In genomic region chr5:147310059-147310704, GRCh38 we compare ENCODE assay signal across 8 cellular contexts.
DNase-seq lines count a peak whose midpoint lies in the region; ATAC-seq and TF ChIP-seq lines count a peak whose summit lies in the region.

No MANE protein-coding gene starts in this region.

- H3K36me3 ChIP-seq in mucosa of descending colon (ENCODE audit: low read depth) = no peaks in the 10 kb centered on the region

- no peaks in the 10 kb centered on the region for H3K9me3 ChIP-seq in mucosa of descending colon

- H3K9me3 Mint-ChIP-seq in activated CD4-positive, alpha-beta T cell treated with anti-CD3 and anti-CD28 coated beads, Interleukin-2, amount 10 ng/mL, durations not matched to agents 7 days and 5 days = no peaks in the 10 kb centered on the region

- CTCF ChIA-PET in activated CD4-positive, alpha-beta T cell treated with anti-CD3 and anti-CD28 coated beads, Interleukin-2, amount 10 ng/mL, durations not matched to agents 7 days and 5 days (lab: Charles Lee) = no interaction called here

- DNase-seq in NCI-H510A treated with DMSO at 0.1 percent for 48 hours (lab: John Stamatoyannopoulos, UW) (peak; percentile 91), coronary artery (ENCODE audit: low spot score) (peak; percentile 76), mucosa of descending colon (peak; percentile 87 to 88 (median 88))
- DNase-seq in activated CD4-positive, alpha-beta T cell treated with anti-CD3 and anti-CD28 coated beads, Interleukin-2, amount 10 ng/mL, durations not matched to agents 7 days and 5 days = no peak
- DNase-seq in activated T-cell treated with anti-CD3 and anti-CD28 coated beads, Interleukin-2, amount 50 U/mL, for 1 hour = no peak
- no peak for DNase-seq in effector CD4-positive, alpha-beta T cell

- H3K27ac ChIP-seq in coronary artery = peak overlapping the region; percentile 33 to 42

- H3K27ac Mint-ChIP-seq in activated CD4-positive, alpha-beta T cell treated with anti-CD3 and anti-CD28 coated beads, Interleukin-2, amount 10 ng/mL, durations not matched to agents 7 days and 5 days = no peak overlapping the region

- H3K27me3 Mint-ChIP-seq in activated CD4-positive, alpha-beta T cell treated with anti-CD3 and anti-CD28 coated beads, Interleukin-2, amount 10 ng/mL, durations not matched to agents 7 days and 5 days = no peaks in the 10 kb centered on the region

- intact Hi-C loops in mucosa of descending colon (cut with DNase I, micrococcal nuclease) = no loop called here

- POLR2A ChIA-PET in activated CD4-positive, alpha-beta T cell treated with anti-CD3 and anti-CD28 coated beads, Interleukin-2, amount 10 ng/mL, durations not matched to agents 7 days and 5 days (lab: Charles Lee) = no interaction called here

- H3K4me1 ChIP-seq in mucosa of descending colon (ENCODE audit: low read depth) = peaks cover 3% of the 10 kb centered on the region

- no peaks in the 10 kb centered on the region for H3K4me1 Mint-ChIP-seq in activated CD4-positive, alpha-beta T cell treated with anti-CD3 and anti-CD28 coated beads, Interleukin-2, amount 10 ng/mL, durations not matched to agents 7 days and 5 days

- TF ChIP-seq CTCF in coronary artery (IDR thresholded peaks at IDR 0.05) = no peak
- no peak for TF ChIP-seq CTCF in mucosa of descending colon (IDR thresholded peaks at IDR 0.05)

- no peaks in the 10 kb centered on the region for H3K36me3 Mint-ChIP-seq in activated CD4-positive, alpha-beta T cell treated with anti-CD3 and anti-CD28 coated beads, Interleukin-2, amount 10 ng/mL, durations not matched to agents 7 days and 5 days (ENCODE audit: low read depth)

- no peak overlapping the region for H3K4me3 Mint-ChIP-seq in activated CD4-positive, alpha-beta T cell treated with anti-CD3 and anti-CD28 coated beads, Interleukin-2, amount 10 ng/mL, durations not matched to agents 7 days and 5 days

- H3K4me3 ChIP-seq in coronary artery (no peak overlapping the region), mucosa of descending colon (no peak overlapping the region)

- ATAC-seq in GM18511 (IDR thresholded peaks at IDR 0.05; ENCODE audit: unreplicated experiment) (peak; percentile 51), mucosa of descending colon (peak; percentile 100), HG03460 (IDR thresholded peaks at IDR 0.05; ENCODE audit: unreplicated experiment) (no peak)

Comparison
In these comparisons a context has a peak if more than half of its experiments do, and no peak if none do; other contexts are left out.
1. DNase-seq: peak in NCI-H510A treated with DMSO at 0.1 percent for 48 hours (single experiment), coronary artery (single experiment) and mucosa of descending colon (3 of 3); none in activated CD4-positive, alpha-beta T cell treated with anti-CD3 and anti-CD28 coated beads, Interleukin-2, amount 10 ng/mL, durations not matched to agents 7 days and 5 days (single experiment), activated T-cell treated with anti-CD3 and anti-CD28 coated beads, Interleukin-2, amount 50 U/mL, for 1 hour (single experiment) and effector CD4-positive, alpha-beta T cell (single experiment).